Comparison of ENCODE assay signal across 8 cellular contexts in genomic region chr6:36840471-36841461, GRCh38. TPM values are rescaled to one million over a fixed set of nuclear protein-coding genes. Genes with fewer than 3 reads are reported as not detected.
DNase-seq lines count a peak whose midpoint lies in the region; ATAC-seq, FAIRE-seq and TF ChIP-seq lines count a peak whose summit lies in the region.

No MANE protein-coding gene starts in this region.

- POLR2A ChIA-PET in PC-3 (lab: Charles Lee; ENCODE audit: unreplicated experiment) = no interaction called here

- peaks cover 3% of the 10 kb centered on the region for H3K9me3 Mint-ChIP-seq in astrocyte (ENCODE audit: unreplicated experiment)

- FAIRE-seq in astrocyte (lab: Jason Lieb, UNC) (no peak), HTR-8/SVneo (lab: Jason Lieb, UNC) (no peak)

- H3K36me3 ChIP-seq in PC-3 (ENCODE audit: low read depth, low read length) (no peaks in the 10 kb centered on the region), astrocyte (ENCODE audit: insufficient read depth, low read length) (no peaks in the 10 kb centered on the region)

- H3K36me3 Mint-ChIP-seq in astrocyte (ENCODE audit: low read depth, unreplicated experiment) = peaks cover 4% of the 10 kb centered on the region

- peaks cover 69% of the 10 kb centered on the region for H3K27me3 Mint-ChIP-seq in astrocyte (ENCODE audit: low read depth, unreplicated experiment)

- peak overlapping the region; percentile 52 for H3K4me3 Mint-ChIP-seq in astrocyte (ENCODE audit: unreplicated experiment)

- H3K79me2 ChIP-seq in PC-3 (ENCODE audit: low read length) = no peaks in the 10 kb centered on the region
- no peaks in the 10 kb centered on the region for H3K79me2 ChIP-seq in astrocyte (ENCODE audit: insufficient read depth, low read length)

- no peaks in the 10 kb centered on the region for H3K4me1 Mint-ChIP-seq in astrocyte (ENCODE audit: low read depth, unreplicated experiment)

- H3K4me2 ChIP-seq in PC-3 (ENCODE audit: low read length) = peak overlapping the region; percentile 74
- H3K4me2 ChIP-seq in astrocyte (ENCODE audit: low read length) = peak overlapping the region; percentile 86

- H2AFZ ChIP-seq in PC-3 (ENCODE audit: low read length) = peak overlapping the region; percentile 61; the same call in 1 of the 2 replicates
- H2AFZ ChIP-seq in astrocyte (ENCODE audit: low read depth, low read length) = peak overlapping the region; percentile 61

- peak overlapping the region; percentile 59; the same call in 1 of the 2 replicates for H3K4me3 ChIP-seq in PC-3 (ENCODE audit: low read length)
- no peak overlapping the region for H3K4me3 ChIP-seq in astrocyte (ENCODE audit: insufficient read depth, low read depth, low read length)

- TF ChIP-seq CTCF in PC-3 (conservative IDR thresholded peaks at IDR 0.05; ENCODE audit: low read depth, low read length) (no peak), astrocyte (IDR thresholded peaks at IDR 0.05; ENCODE audit: insufficient read depth, low read depth, low read length) (no peak)

- H3K27ac ChIP-seq in PC-3 (ENCODE audit: low read length) (no peak overlapping the region), astrocyte (ENCODE audit: low read depth, low read length) (no peak overlapping the region)

- H3K9me2 ChIP-seq in PC-3 (replicated peaks; ENCODE audit: low read length) = no peaks in the 10 kb centered on the region

- no peak overlapping the region for H3K9ac ChIP-seq in PC-3 (ENCODE audit: low read length)
- H3K9ac ChIP-seq in astrocyte (ENCODE audit: low read length) = no peak overlapping the region

- no TSS peak for BruUV-seq in PC-3 (replicated peaks; lab: Mats Ljungman, UMichigan)

- no peaks in the 10 kb centered on the region for H3K9me3 ChIP-seq in PC-3 (ENCODE audit: low read length)
- no peaks in the 10 kb centered on the region for H3K9me3 ChIP-seq in astrocyte (ENCODE audit: insufficient read depth, low read depth, low read length)

- CTCF ChIA-PET in PC-3 (lab: Charles Lee) = no interaction called here

- DNase-seq in PC-3 = no peak
- DNase-seq in astrocyte (ENCODE audit: low read depth) = no peak
- DNase-seq in iPS-NIHi11 (ENCODE audit: low spot score) = peak; percentile 34
- DNase-seq in stimulated activated CD8-positive, alpha-beta memory T cell treated with anti-CD3 and anti-CD28 coated beads, Interleukin-4, amount 100 ng/mL, for 24 hours (ENCODE audit: low read depth) = peak; percentile 22
- DNase-seq in HTR-8/SVneo (ENCODE audit: insufficient read length, low spot score) = no peak

- peak; percentile 43 for ATAC-seq in PC-3
- no peak for ATAC-seq in HG03565 (IDR thresholded peaks at IDR 0.05; ENCODE audit: unreplicated experiment)
- no peak for ATAC-seq in GM21528 (IDR thresholded peaks at IDR 0.05; ENCODE audit: low FRiP score, unreplicated experiment)
- ATAC-seq in HG02852 (IDR thresholded peaks at IDR 0.05; ENCODE audit: unreplicated experiment) = no peak

- peaks cover 5% of the 10 kb centered on the region; the same call in 1 of the 2 replicates for H3K4me1 ChIP-seq in PC-3 (ENCODE audit: insufficient read depth, low read length)
- peaks cover 14% of the 10 kb centered on the region for H3K4me1 ChIP-seq in astrocyte (ENCODE audit: insufficient read depth, low read length)

- peaks cover 21% of the 10 kb centered on the region for H3K27me3 ChIP-seq in PC-3 (ENCODE audit: low read length)
- H3K27me3 ChIP-seq in astrocyte (ENCODE audit: insufficient read depth, low read length) = peaks cover 30% of the 10 kb centered on the region

- intact Hi-C loops in PC-3 (cut with micrococcal nuclease) = no loop called here

- no peaks in the 10 kb centered on the region for H3F3A ChIP-seq in PC-3 (ENCODE audit: low read length, unreplicated experiment)

- H3K27ac Mint-ChIP-seq in astrocyte (ENCODE audit: unreplicated experiment) = no peak overlapping the region

- H4K20me1 ChIP-seq in PC-3 (ENCODE audit: low read length) (no peaks in the 10 kb centered on the region), astrocyte (ENCODE audit: insufficient read depth, low read length) (no peaks in the 10 kb centered on the region)

RNA-seq across cellular contexts. Expression of gene CPNE5, which starts 1.5 kb away (rescaled TPM):
- 0.29 TPM in 1 of 2 replicates, not detected in the other for total RNA-seq in PC-3 (2014; rRNA removed)
- 0.11 and 0.29 TPM in 2 replicates for total RNA-seq in astrocyte

RNA-seq across cellular contexts. Expression of gene PPIL1, which starts 33.8 kb away (rescaled TPM):
- total RNA-seq in PC-3 (2014; rRNA removed) (37.3 and 39.9 TPM in 2 replicates), astrocyte (34.7 and 36.6 TPM in 2 replicates)

RNA-seq across cellular contexts. Expression of gene C6orf89, which starts 45.0 kb away (rescaled TPM):
- 23.2 and 27.8 TPM in 2 replicates for total RNA-seq in PC-3 (2014; rRNA removed)
- total RNA-seq in astrocyte = 37.8 and 42.3 TPM in 2 replicates

Comparison
In these comparisons a context has a peak if more than half of its experiments do, and no peak if none do; other contexts are left out.
1. DNase-seq: peak in iPS-NIHi11 (single experiment) and stimulated activated CD8-positive, alpha-beta memory T cell treated with anti-CD3 and anti-CD28 coated beads, Interleukin-4, amount 100 ng/mL, for 24 hours (single experiment); none in PC-3 (single experiment), astrocyte (single experiment) and HTR-8/SVneo (single experiment).